In genomic region chr17:75511270-75511609, GRCh38 we compare ENCODE assay signal across 1 cellular context.
TF ChIP-seq lines count a peak whose summit lies in the region.

No MANE protein-coding gene starts in this region.

TF ChIP-seq in HCT116, 20 proteins besides CTCF, POLR2A, EP300 and RAD21 (continued from another document):
- TF ChIP-seq REST (IDR thresholded peaks at IDR 0.05; ENCODE audit: low read depth) = no peak
